9 cellular contexts compared by ENCODE assay signal in the genomic region with DNA sequence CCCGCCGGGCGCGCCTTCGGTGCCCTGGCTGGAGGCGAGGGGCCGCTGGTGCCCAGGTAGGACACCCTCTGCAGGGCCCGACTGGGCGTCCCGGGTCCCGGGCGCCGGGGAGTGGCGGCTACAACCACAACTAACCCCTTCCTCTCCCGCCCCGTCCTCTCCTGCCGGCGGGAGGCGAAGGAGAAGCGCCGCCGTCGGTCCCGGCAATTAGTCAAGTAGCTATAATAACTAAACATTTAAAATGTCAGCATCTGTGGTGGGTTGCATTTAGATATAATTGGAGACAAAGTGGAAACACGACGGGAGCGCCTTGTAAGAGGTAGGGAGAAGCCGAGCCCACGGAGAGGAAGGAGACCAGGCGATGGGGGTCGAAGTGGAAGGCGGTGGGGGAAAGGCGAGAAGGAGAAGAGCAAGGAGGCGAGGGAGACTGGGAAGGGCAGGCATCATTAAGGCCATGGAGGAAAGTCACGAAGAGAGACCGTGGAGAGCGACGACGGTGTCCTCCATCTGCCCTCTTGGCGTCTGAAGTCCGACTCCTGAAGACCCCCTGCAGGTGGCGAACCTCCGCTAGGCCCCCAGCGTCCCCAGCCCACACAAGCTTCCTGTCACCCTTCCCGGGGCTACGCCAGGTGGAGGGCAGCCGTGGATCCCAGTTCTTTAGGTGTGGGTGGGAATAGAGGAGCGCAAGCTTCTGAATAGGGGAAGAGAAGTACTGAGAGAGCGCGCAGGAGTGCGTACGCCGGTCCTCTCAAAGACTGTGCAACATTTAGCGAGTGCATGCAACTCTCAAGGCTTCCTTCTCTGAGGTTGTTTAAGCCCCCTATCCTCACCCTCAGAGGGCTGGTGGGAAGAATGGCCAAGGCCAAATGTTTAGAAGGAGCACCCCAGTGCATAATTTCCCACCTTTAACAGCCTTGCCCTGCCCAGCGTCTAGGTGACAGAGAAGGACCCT. TPM values are rescaled to one million over a fixed set of nuclear protein-coding genes. Genes with fewer than 3 reads are reported as not detected.
DNase-seq lines count a peak whose midpoint lies in the region; ATAC-seq and TF ChIP-seq lines count a peak whose summit lies in the region.
"Had no signal": no experiment of that assay in that cellular context is flagged by ENCODE, and none has a peak within 500 bp of the region (broad histone marks: within the 10 kb centered on the region; RNA-seq: fewer than 3 reads in every experiment).

No MANE protein-coding gene starts in this region.

- TF ChIP-seq CTCF in CD14-positive monocyte (IDR thresholded peaks at IDR 0.05) (no peak), choroid plexus epithelial cell (conservative IDR thresholded peaks at IDR 0.05; ENCODE audit: low read depth, low read length) (no peak), prostate gland (IDR thresholded peaks at IDR 0.05) (no peak)

- H3K36me3 ChIP-seq in HUES6 (ENCODE audit: control insufficient read depth, insufficient read depth, low read length) (0 out of 2 replicates have a peak, but pooled peaks cover 4% of the 10 kb centered on the region), prostate gland (no peaks in the 10 kb centered on the region)
- H3K36me3 ChIP-seq: ovary had no signal

- no peak for DNase-seq in CD14-positive monocyte (ENCODE audit: low spot score)
- no peak for DNase-seq in choroid plexus epithelial cell (ENCODE audit: low read depth)
- no peak for DNase-seq in natural killer cell treated with Interleukin-12 subunit alpha and Interleukin-12 subunit beta and Interleukin-15 and Interleukin-18, amount 100 ng/mL, for 72 hours (ENCODE audit: low spot score)
- no peak for DNase-seq in prostate gland (ENCODE audit: low spot score)
- DNase-seq in medulla oblongata (ENCODE audit: extremely low spot score) = no peak
- DNase-seq in NCI-H69 (lab: John Stamatoyannopoulos, UW) = no peak
- DNase-seq: ovary had no signal

- no peak overlapping the region for H3K9ac ChIP-seq in HUES6 (ENCODE audit: low read length)

- H3K27ac ChIP-seq in HUES6 (ENCODE audit: low read depth, low read length) = no peak overlapping the region
- H3K27ac ChIP-seq in prostate gland = no peak overlapping the region
- H3K27ac ChIP-seq: ovary had no signal

- peaks cover 0 to 16% (median 4%) of the 10 kb centered on the region in 7 donors for H3K9me3 Mint-ChIP-seq in CD14-positive monocyte
- H3K9me3 Mint-ChIP-seq in natural killer cell treated with Interleukin-12 subunit alpha and Interleukin-12 subunit beta and Interleukin-15 and Interleukin-18, amount 100 ng/mL, for 72 hours = peaks cover 3% of the 10 kb centered on the region

- H3K4me3 Mint-ChIP-seq in CD14-positive monocyte = peak overlapping the region; percentile 50 to 85
- H3K4me3 Mint-ChIP-seq in natural killer cell treated with Interleukin-12 subunit alpha and Interleukin-12 subunit beta and Interleukin-15 and Interleukin-18, amount 100 ng/mL, for 72 hours = peak overlapping the region; percentile 39

- H3K27me3 Mint-ChIP-seq in CD14-positive monocyte (ENCODE audit: low read depth in 3 of 3) = peaks cover 60 to 74% (median 60%) of the 10 kb centered on the region in 3 donors
- H3K27me3 Mint-ChIP-seq in natural killer cell treated with Interleukin-12 subunit alpha and Interleukin-12 subunit beta and Interleukin-15 and Interleukin-18, amount 100 ng/mL, for 72 hours = peaks cover 45 to 54% of the 10 kb centered on the region in 2 donors

- no peak for ATAC-seq in natural killer cell treated with Interleukin-12 subunit alpha and Interleukin-12 subunit beta and Interleukin-15 and Interleukin-18, amount 100 ng/mL, for 72 hours
- no peak for ATAC-seq in HG03045 (IDR thresholded peaks at IDR 0.05; ENCODE audit: unreplicated experiment)

- WGBS in prostate gland = 10% methylated on average over 55 of the region's 55 CpGs

- H3K4me1 ChIP-seq in HUES6 (ENCODE audit: control insufficient read depth, insufficient read depth, low read length) (peaks cover 23% of the 10 kb centered on the region), prostate gland (replicated peaks) (peaks cover 7% of the 10 kb centered on the region)

- intact Hi-C loops in CD14-positive monocyte (cut with micrococcal nuclease) = no loop called here
- intact Hi-C loops in prostate gland (cut with DNase I) = no loop called here

- H3K27me3 ChIP-seq in HUES6 (ENCODE audit: control insufficient read depth, insufficient read depth, low read length) = peaks cover 67% of the 10 kb centered on the region
- H3K27me3 ChIP-seq in prostate gland (replicated peaks; ENCODE audit: insufficient read depth) = peaks cover 24% of the 10 kb centered on the region
- H3K27me3 ChIP-seq: ovary had no signal

- no peak for TF ChIP-seq POLR2A in prostate gland (IDR thresholded peaks at IDR 0.05)

- H3K9me3 ChIP-seq in HUES6 (ENCODE audit: control insufficient read depth, insufficient read depth, low read depth, low read length) (peaks cover 11% of the 10 kb centered on the region), prostate gland (no peaks in the 10 kb centered on the region)

- peaks cover 3 to 10% of the 10 kb centered on the region in 2 donors for H3K36me3 Mint-ChIP-seq in CD14-positive monocyte
- peaks cover 9% of the 10 kb centered on the region for H3K36me3 Mint-ChIP-seq in natural killer cell treated with Interleukin-12 subunit alpha and Interleukin-12 subunit beta and Interleukin-15 and Interleukin-18, amount 100 ng/mL, for 72 hours

- H3K4me1 Mint-ChIP-seq in CD14-positive monocyte = peaks cover 20% of the 10 kb centered on the region
- peaks cover 17% of the 10 kb centered on the region in 2 donors for H3K4me1 Mint-ChIP-seq in natural killer cell treated with Interleukin-12 subunit alpha and Interleukin-12 subunit beta and Interleukin-15 and Interleukin-18, amount 100 ng/mL, for 72 hours (ENCODE audit: low read depth in 2 of 2)

- no peak overlapping the region for H3K27ac Mint-ChIP-seq in CD14-positive monocyte
- H3K27ac Mint-ChIP-seq in natural killer cell treated with Interleukin-12 subunit alpha and Interleukin-12 subunit beta and Interleukin-15 and Interleukin-18, amount 100 ng/mL, for 72 hours = no peak overlapping the region

- H3K4me3 ChIP-seq in HUES6 (ENCODE audit: low read depth, low read length) (peak overlapping the region; percentile 70), choroid plexus epithelial cell (ENCODE audit: low read depth, low read length) (peak overlapping the region; percentile 42), prostate gland (no peak overlapping the region)
- H3K4me3 ChIP-seq: ovary had no signal

RNA-seq across cellular contexts. Expression of gene CNIH3, which starts 1.6 kb away (rescaled TPM):
- polyA plus RNA-seq in CD14-positive monocyte = under 1 TPM in 1 of 2 donors, not detected in 1; 0.37 TPM
- total RNA-seq in natural killer cell treated with Interleukin-12 subunit alpha and Interleukin-12 subunit beta and Interleukin-15 and Interleukin-18, amount 100 ng/mL, for 72 hours = 1 to 10 TPM; 1.5 TPM
- 1 to 10 TPM in 1 of 2 donors, under 1 TPM in 1; 0.36 to 7.2 TPM for total RNA-seq in prostate gland

Comparison
In these comparisons a context has a peak if more than half of its experiments do, and no peak if none do; other contexts are left out.
1. H3K4me3 ChIP-seq: peak in HUES6 (single experiment) and choroid plexus epithelial cell (single experiment); none in prostate gland (0 of 2).